Comparison of ENCODE assay signal across 9 cellular contexts in genomic region chr12:130162267-130162666, GRCh38. TPM values are rescaled to one million over a fixed set of nuclear protein-coding genes. Genes with fewer than 3 reads are reported as not detected.
A peak's percentile ranks its signal among the peaks of the same experiment; 100 is the strongest.
DNase-seq lines count a peak whose midpoint lies in the region; ATAC-seq and TF ChIP-seq lines count a peak whose summit lies in the region.
"Had no signal": no experiment of that assay in that cellular context is flagged by ENCODE, and none has a peak within 500 bp of the region (broad histone marks: within the 10 kb centered on the region; RNA-seq: fewer than 3 reads in every experiment).

TSS of gene FZD10 (plus strand) at chr12:130162464. CDS start at chr12:130162943, 479 bp downstream.

- no peak within 1 kb of the TSS for H3K27ac ChIP-seq in sigmoid colon
- no peak within 1 kb of the TSS for H3K27ac ChIP-seq in MM.1S (ENCODE audit: low read length)

- WGBS in sigmoid colon, 2 donors = 2 to 9% methylated on average over 51 of the region's 51 CpGs

- peak within 1 kb of the TSS; percentile 18 to 54 (median 43) for H3K4me3 ChIP-seq in sigmoid colon
- H3K4me3 ChIP-seq in MM.1S (ENCODE audit: low read length) = no peak within 1 kb of the TSS

- TF ChIP-seq POLR2A in sigmoid colon (IDR thresholded peaks at IDR 0.05) = no peak

- H3K4me2 ChIP-seq in MM.1S (ENCODE audit: low read depth, low read length) = no peak within 1 kb of the TSS

- H3K4me1 ChIP-seq in sigmoid colon (peaks cover 0 to 30% (median 26%) of the 10 kb centered on the region in 4 donors), MM.1S (ENCODE audit: low read length) (no peaks in the 10 kb centered on the region)

- peaks cover 51% of the 10 kb centered on the region for H3K27me3 Mint-ChIP-seq in activated T-cell treated with anti-CD3 and anti-CD28 coated beads, Interleukin-2, amount 50 U/mL, for 24 hours

- no peak within 1 kb of the TSS for H2AFZ ChIP-seq in MM.1S (ENCODE audit: low read length)

- H3K27ac Mint-ChIP-seq in activated T-cell treated with anti-CD3 and anti-CD28 coated beads, Interleukin-2, amount 50 U/mL, for 24 hours = peak within 1 kb of the TSS; percentile 64
- no peak within 1 kb of the TSS for H3K27ac Mint-ChIP-seq in stimulated activated effector memory CD8-positive, alpha-beta T cell treated with anti-CD3 and anti-CD28 coated beads, Interleukin-12 subunit alpha, Interleukin-12 subunit beta, amount 100 ng/mL, for 72 hours

- TF ChIP-seq CTCF in sigmoid colon (IDR thresholded peaks at IDR 0.05) = no peak
- TF ChIP-seq CTCF in MM.1S (IDR thresholded peaks at IDR 0.05; ENCODE audit: low read length) = no peak

- H3K27me3 ChIP-seq in sigmoid colon = peaks cover 29 to 70% (median 42%) of the 10 kb centered on the region in 3 donors
- no peaks in the 10 kb centered on the region for H3K27me3 ChIP-seq in MM.1S (replicated peaks; ENCODE audit: insufficient read depth, low read length)

- H3K9me3 ChIP-seq in sigmoid colon (no peaks in the 10 kb centered on the region), MM.1S (replicated peaks; ENCODE audit: insufficient read depth, low read length) (no peaks in the 10 kb centered on the region)

- no peaks in the 10 kb centered on the region for H3K9me2 ChIP-seq in MM.1S (replicated peaks; ENCODE audit: insufficient read depth, low read length)

- no peaks in the 10 kb centered on the region for H4K20me1 ChIP-seq in MM.1S (ENCODE audit: insufficient read depth, low read length)

- no peaks in the 10 kb centered on the region for H3K9me3 Mint-ChIP-seq in activated T-cell treated with anti-CD3 and anti-CD28 coated beads, Interleukin-2, amount 50 U/mL, for 24 hours
- no peaks in the 10 kb centered on the region for H3K9me3 Mint-ChIP-seq in stimulated activated effector memory CD8-positive, alpha-beta T cell treated with anti-CD3 and anti-CD28 coated beads, Interleukin-12 subunit alpha, Interleukin-12 subunit beta, amount 100 ng/mL, for 72 hours

- H3K79me2 ChIP-seq in MM.1S (ENCODE audit: low read length) = no peaks in the 10 kb centered on the region

- H3K4me1 Mint-ChIP-seq in activated T-cell treated with anti-CD3 and anti-CD28 coated beads, Interleukin-2, amount 50 U/mL, for 24 hours (ENCODE audit: low read depth) = peaks cover 5% of the 10 kb centered on the region
- no peaks in the 10 kb centered on the region for H3K4me1 Mint-ChIP-seq in stimulated activated effector memory CD8-positive, alpha-beta T cell treated with anti-CD3 and anti-CD28 coated beads, Interleukin-12 subunit alpha, Interleukin-12 subunit beta, amount 100 ng/mL, for 72 hours

- intact Hi-C loops in left ventricle myocardium superior (cut with micrococcal nuclease) (no loop called here), sigmoid colon (cut with DNase I) (no loop called here)

- peak within 1 kb of the TSS; percentile 43 for H3K4me3 Mint-ChIP-seq in activated T-cell treated with anti-CD3 and anti-CD28 coated beads, Interleukin-2, amount 50 U/mL, for 24 hours
- H3K4me3 Mint-ChIP-seq in stimulated activated effector memory CD8-positive, alpha-beta T cell treated with anti-CD3 and anti-CD28 coated beads, Interleukin-12 subunit alpha, Interleukin-12 subunit beta, amount 100 ng/mL, for 72 hours = no peak within 1 kb of the TSS

- peak; percentile 70 for DNase-seq in Daoy (ENCODE audit: low read depth)
- DNase-seq in activated T-cell treated with anti-CD3 and anti-CD28 coated beads, Interleukin-2, amount 50 U/mL, for 24 hours = peak; percentile 42
- peak; percentile 60 for DNase-seq in left ventricle myocardium superior
- DNase-seq in sigmoid colon = no peak
- DNase-seq in stimulated activated effector memory CD8-positive, alpha-beta T cell treated with anti-CD3 and anti-CD28 coated beads, Interleukin-12 subunit alpha, Interleukin-12 subunit beta, amount 100 ng/mL, for 72 hours (ENCODE audit: low spot score in 2 of 2) = no peak
- DNase-seq in MM.1S = no peak
- no peak for DNase-seq in NK-92 treated with Interleukin-12 subunit alpha and Interleukin-12 subunit beta, amount 100 ng/mL, for 24 hours (lab: John Stamatoyannopoulos, UW)

- H3K36me3 Mint-ChIP-seq in activated T-cell treated with anti-CD3 and anti-CD28 coated beads, Interleukin-2, amount 50 U/mL, for 24 hours (ENCODE audit: low read depth) = no peaks in the 10 kb centered on the region
- no peaks in the 10 kb centered on the region for H3K36me3 Mint-ChIP-seq in stimulated activated effector memory CD8-positive, alpha-beta T cell treated with anti-CD3 and anti-CD28 coated beads, Interleukin-12 subunit alpha, Interleukin-12 subunit beta, amount 100 ng/mL, for 72 hours

- H3F3A ChIP-seq in MM.1S (ENCODE audit: insufficient read depth, low read length) = no peaks in the 10 kb centered on the region

- no peak for TF ChIP-seq EP300 in sigmoid colon (IDR thresholded peaks at IDR 0.05)

- H3K36me3 ChIP-seq in sigmoid colon = no peaks in the 10 kb centered on the region
- no peaks in the 10 kb centered on the region for H3K36me3 ChIP-seq in MM.1S (replicated peaks; ENCODE audit: insufficient read depth, low read length)

- H3K9ac ChIP-seq in MM.1S (ENCODE audit: low read length) = no peak within 1 kb of the TSS

- ATAC-seq in left ventricle myocardium superior (peak; percentile 78), GM18498 (IDR thresholded peaks at IDR 0.05; ENCODE audit: unreplicated experiment) (no peak)
- ATAC-seq in stimulated activated effector memory CD8-positive, alpha-beta T cell treated with anti-CD3 and anti-CD28 coated beads, Interleukin-12 subunit alpha, Interleukin-12 subunit beta, amount 100 ng/mL, for 72 hours = no peak

RNA-seq across cellular contexts. Expression of gene FZD10, which starts in this region (rescaled TPM):
- 0.17 and 0.74 TPM in 2 replicates for total RNA-seq in Daoy (2014; rRNA removed; shearing (Covaris generic))
- total RNA-seq in left ventricle myocardium superior = 0.07 TPM
- total RNA-seq in sigmoid colon = 1 to 10 TPM in 2 of 4 donors, under 1 TPM in 2; 0.27 to 1.7 (median 0.93) TPM
- polyA plus RNA-seq in sigmoid colon = under 1 TPM in 2 of 3 donors, not detected in 1; 0.13 to 0.60 TPM
- total RNA-seq: endothelial cell of umbilical vein had no signal
- polyA plus RNA-seq: endothelial cell of umbilical vein had no signal

Comparison
In these comparisons a context has a peak if more than half of its experiments do, and no peak if none do; other contexts are left out.
1. Peak in DNase-seq in Daoy; RNA of the gene not detected or under 1 TPM.
2. Peak in DNase-seq and ATAC-seq in left ventricle myocardium superior; RNA of the gene not detected or under 1 TPM.